11 cellular contexts compared by ENCODE assay signal in genomic region chrX:54180403-54180802, GRCh38. TPM values are rescaled to one million over a fixed set of nuclear protein-coding genes. Genes with fewer than 3 reads are reported as not detected.
DNase-seq lines count a peak whose midpoint lies in the region; ATAC-seq, FAIRE-seq and TF ChIP-seq lines count a peak whose summit lies in the region.
"Had no signal": no experiment of that assay in that cellular context is flagged by ENCODE, and none has a peak within 500 bp of the region (broad histone marks: within the 10 kb centered on the region; RNA-seq: fewer than 3 reads in every experiment).

No MANE protein-coding gene starts in this region.

- no peaks in the 10 kb centered on the region for H3K27me3 ChIP-seq in hepatocyte
- peaks cover 0 to 58% (median 9%) of the 10 kb centered on the region in 45 donors for H3K27me3 ChIP-seq in dorsolateral prefrontal cortex

- peak overlapping the region; percentile 85 for H3K4me3 Mint-ChIP-seq in activated CD8-positive, alpha-beta T cell treated with anti-CD3 and anti-CD28 coated beads for 36 hours

- H3K79me2 ChIP-seq in hepatocyte = peaks cover 69% of the 10 kb centered on the region

- H3K4me3 ChIP-seq in AG04449 (ENCODE audit: low read depth, low read length) (peak overlapping the region; percentile 65), hepatocyte (no peak overlapping the region), dorsolateral prefrontal cortex (peak overlapping the region in 29 of 59 donors; percentile 1 to 85 (median 69))

- peak; percentile 70 for FAIRE-seq in GM18507 (lab: Jason Lieb, UNC)
- FAIRE-seq: urothelium cell line had no signal

- DNase-seq in AG04449 (ENCODE audit: low read depth, low spot score) (no peak), GM18507 (ENCODE audit: extremely low spot score, insufficient read length, low read depth) (no peak), hepatocyte (ENCODE audit: low spot score) (no peak), dorsolateral prefrontal cortex (no peak), GM19238 (ENCODE audit: insufficient read length, low spot score) (no peak), NCI-H1092 (lab: John Stamatoyannopoulos, UW) (no peak)
- DNase-seq in activated CD8-positive, alpha-beta T cell treated with anti-CD3 and anti-CD28 coated beads for 36 hours = no peak
- DNase-seq in stimulated activated naive CD4-positive, alpha-beta T cell (lab: John Stamatoyannopoulos, UW) = no peak
- DNase-seq: activated CD4-positive, alpha-beta T cell treated with anti-CD3 and anti-CD28 coated beads for 4 hours; NCI-H187 had no signal

- H3K4me1 Mint-ChIP-seq in activated CD8-positive, alpha-beta T cell treated with anti-CD3 and anti-CD28 coated beads for 36 hours (ENCODE audit: low read depth) = peaks cover 51% of the 10 kb centered on the region

- POLR2A ChIA-PET in AG04449 (lab: Yijun Ruan, JAX) = no interaction called here
- POLR2A ChIA-PET in activated CD8-positive, alpha-beta T cell treated with anti-CD3 and anti-CD28 coated beads for 36 hours (lab: Charles Lee) = interaction anchor here (1.1 kb wide), 1 partner anchor 8 kb away, joined by 3 read pairs; no protein-coding TSS in a partner anchor

- peaks cover 47% of the 10 kb centered on the region for H3K36me3 Mint-ChIP-seq in activated CD8-positive, alpha-beta T cell treated with anti-CD3 and anti-CD28 coated beads for 36 hours (ENCODE audit: low read depth)

- intact Hi-C loops in activated CD8-positive, alpha-beta T cell treated with anti-CD3 and anti-CD28 coated beads for 36 hours (cut with micrococcal nuclease) = loop anchor here (5.0 kb wide), 1 partner anchor 138 kb away; the partner anchor contains the start of gene PHF8
- intact Hi-C loops in dorsolateral prefrontal cortex (cut with DNase I) = loop anchor here (5.0 to 10.0 kb wide), 3 partner anchors 138 to 746 kb away; partner anchors contain the start of genes HSD17B10 (in 1 of the 2), PHF8 (in 1 of the 2) and WNK3 (in 1 of the 2)

- no peaks in the 10 kb centered on the region for H3K36me3 ChIP-seq in hepatocyte (replicated peaks; ENCODE audit: insufficient read depth, low read depth)

- H3K9me2 ChIP-seq in hepatocyte (replicated peaks; ENCODE audit: insufficient read depth) = no peaks in the 10 kb centered on the region

- H3K9me3 ChIP-seq in hepatocyte (ENCODE audit: low read depth) = no peaks in the 10 kb centered on the region

- peaks cover 20% of the 10 kb centered on the region for H3K4me1 ChIP-seq in hepatocyte (ENCODE audit: insufficient read depth)

- no peak overlapping the region for H3K27ac Mint-ChIP-seq in activated CD8-positive, alpha-beta T cell treated with anti-CD3 and anti-CD28 coated beads for 36 hours

- no peak overlapping the region for H2AFZ ChIP-seq in hepatocyte

- H3K27me3 Mint-ChIP-seq in activated CD8-positive, alpha-beta T cell treated with anti-CD3 and anti-CD28 coated beads for 36 hours = no peaks in the 10 kb centered on the region

- H4K20me1 ChIP-seq in hepatocyte (ENCODE audit: insufficient read depth, poor library complexity, severe bottlenecking) = no peaks in the 10 kb centered on the region

- TF ChIP-seq CTCF in AG04449 (IDR thresholded peaks at IDR 0.05; ENCODE audit: insufficient read depth, low read length, missing control alignments) (no peak), hepatocyte (IDR thresholded peaks at IDR 0.05; ENCODE audit: poor library complexity) (no peak), dorsolateral prefrontal cortex (IDR thresholded peaks at IDR 0.05 in 54 of 56, conservative IDR thresholded peaks at IDR 0.05 in 2 of 56; ENCODE audit: low read depth in 1 of 56, partially characterized antibody in 56 of 56) (no peak)
- TF ChIP-seq CTCF in activated CD8-positive, alpha-beta T cell treated with anti-CD3 and anti-CD28 coated beads for 36 hours (IDR thresholded peaks at IDR 0.05) = no peak

- ATAC-seq in activated CD8-positive, alpha-beta T cell treated with anti-CD3 and anti-CD28 coated beads for 36 hours = no peak

- CTCF ChIA-PET in AG04449 (lab: Yijun Ruan, JAX) = no interaction called here
- CTCF ChIA-PET in activated CD8-positive, alpha-beta T cell treated with anti-CD3 and anti-CD28 coated beads for 36 hours (lab: Charles Lee) = interaction anchor here (1.1 kb wide), 1 partner anchor 260 kb away, joined by 3 read pairs; the partner anchor contains the start of gene TSR2

- H3K4me2 ChIP-seq in hepatocyte = peak overlapping the region; percentile 86

- H3K27ac ChIP-seq in hepatocyte = peak overlapping the region; percentile 95
- no peak overlapping the region for H3K27ac ChIP-seq in dorsolateral prefrontal cortex

- WGBS in hepatocyte (ENCODE audit: low lambda C conversion rate, missing lambda C conversion rate) = 51% methylated on average over 4 of the region's 4 CpGs

- no peaks in the 10 kb centered on the region for H3K9me3 Mint-ChIP-seq in activated CD8-positive, alpha-beta T cell treated with anti-CD3 and anti-CD28 coated beads for 36 hours

RNA-seq across cellular contexts. Expression of gene FAM120C, which starts 2.7 kb away (rescaled TPM):
- 1 to 10 TPM; 8.3 to 8.4 TPM for total RNA-seq in activated CD8-positive, alpha-beta T cell treated with anti-CD3 and anti-CD28 coated beads for 36 hours
- 2.3 and 2.6 TPM in 2 replicates for total RNA-seq in hepatocyte
- polyA plus RNA-seq in hepatocyte = 4.9 and 5.9 TPM in 2 replicates
- 10 to 100 TPM; 18.9 to 33.3 (median 25.4) TPM for total RNA-seq in dorsolateral prefrontal cortex
